ENCODE assay signal across 22 cellular contexts in genomic region chr10:124207391-124207790, GRCh38.
"Had no signal": no experiment of that assay in that cellular context is flagged by ENCODE, and none has a peak within 500 bp of the region (broad histone marks: within the 10 kb centered on the region; RNA-seq: fewer than 3 reads in every experiment).

No MANE protein-coding gene starts in this region.

- FAIRE-seq: colon, endothelial cell of umbilical vein, frontal cortex, islet of Langerhans, keratinocyte had no signal

- H3K9me3 ChIP-seq: lower lobe of right lung had no signal

- H3K4me2 ChIP-seq: hepatocyte had no signal

- ATAC-seq: foreskin keratinocyte; gastroesophageal sphincter; heart left ventricle; left cardiac atrium; left lung; left ventricle myocardium superior; lower lobe of right lung; naive thymus-derived CD8-positive, alpha-beta T cell had no signal

- H3K27me3 ChIP-seq: dorsolateral prefrontal cortex, esophagus muscularis mucosa, foreskin keratinocyte, gastroesophageal sphincter, heart left ventricle, hepatocyte, left lung had no signal

- H3K4me1 ChIP-seq: esophagus muscularis mucosa, gastroesophageal sphincter, heart left ventricle, left lung, lower lobe of right lung had no signal

- H3K36me3 ChIP-seq: esophagus muscularis mucosa, gastroesophageal sphincter, heart left ventricle, left lung, lower lobe of right lung had no signal

- H3K79me2 ChIP-seq: hepatocyte had no signal

- DNase-seq: dermis blood vessel endothelial cell; dorsolateral prefrontal cortex; effector CD4-positive, alpha-beta T cell; effector memory CD4-positive, alpha-beta T cell; foreskin keratinocyte; heart left ventricle; left cardiac atrium; left lung; left ventricle myocardium superior; lower lobe of right lung; mesenchymal stem cell; naive B cell; naive thymus-derived CD8-positive, alpha-beta T cell had no signal

- H2AFZ ChIP-seq: hepatocyte had no signal

- H3K27ac ChIP-seq: coronary artery, dorsolateral prefrontal cortex, esophagus muscularis mucosa, foreskin keratinocyte, gastroesophageal sphincter, heart left ventricle, hepatocyte, left lung, lower lobe of right lung had no signal

- H3K4me3 ChIP-seq: coronary artery, dorsolateral prefrontal cortex, esophagus muscularis mucosa, gastroesophageal sphincter, heart left ventricle, hepatocyte, left lung, lower lobe of right lung had no signal
